ENCODE assay signal across 30 cellular contexts in genomic region chr1:241881444-241881843, GRCh38. TPM values are rescaled to one million over a fixed set of nuclear protein-coding genes. Genes with fewer than 3 reads are reported as not detected.
"Had no signal": no experiment of that assay in that cellular context is flagged by ENCODE, and none has a peak within 500 bp of the region (broad histone marks: within the 10 kb centered on the region; RNA-seq: fewer than 3 reads in every experiment).

No MANE protein-coding gene starts in this region.

- H3K9me3 Mint-ChIP-seq: naive thymus-derived CD4-positive, alpha-beta T cell; natural killer cell treated with Interleukin-12 subunit alpha and Interleukin-12 subunit beta and Interleukin-15 and Interleukin-18, amount 100 ng/mL, for 72 hours; stimulated activated memory B cell treated with anti-CD40 and anti-IgM and Interleukin-4, amounts not matched to agents 10 μg/mL and 1 μg/mL and 100 μg/mL, for 72 hours; stimulated activated naive CD8-positive, alpha-beta T cell treated with anti-CD3 and anti-CD28 coated beads, Interleukin-15, amount 100 ng/mL, for 72 hours; type B pancreatic cell had no signal

- FAIRE-seq: keratinocyte, pancreas had no signal

- H3K27ac Mint-ChIP-seq: memory B cell; naive thymus-derived CD4-positive, alpha-beta T cell; natural killer cell treated with Interleukin-12 subunit alpha and Interleukin-12 subunit beta and Interleukin-15 and Interleukin-18, amount 100 ng/mL, for 72 hours; stimulated activated memory B cell treated with anti-CD40 and anti-IgM and Interleukin-4, amounts not matched to agents 10 μg/mL and 1 μg/mL and 100 μg/mL, for 72 hours; stimulated activated naive CD8-positive, alpha-beta T cell treated with anti-CD3 and anti-CD28 coated beads, Interleukin-15, amount 100 ng/mL, for 72 hours; type B pancreatic cell had no signal

- H3K27me3 ChIP-seq: left lung, pancreas, sigmoid colon, spleen, tibial nerve, uterus had no signal

- H3K4me3 ChIP-seq: left lung, lung, mucosa of descending colon, pancreas, prostate gland, sigmoid colon, spleen, tibial nerve, uterus had no signal

- H3K27ac ChIP-seq: left lung, pancreas, prostate gland, sigmoid colon, spleen, tibial nerve, uterus had no signal

- DNase-seq: hippocampal formation; kidney glomerular epithelial cell; left cardiac atrium; left lung; midbrain; mucosa of descending colon; naive thymus-derived CD4-positive, alpha-beta T cell; pancreas; posterior cingulate gyrus; retina; right cardiac atrium; sigmoid colon; small intestine; spleen; stimulated activated CD4-positive, alpha-beta T cell treated with anti-CD3 and anti-CD28 coated beads, Interleukin-1b, Interleukin-23, amount 100 ng/mL, for 48 hours; stimulated activated CD4-positive, alpha-beta T cell treated with anti-CD3 and anti-CD28 coated beads, Interleukin-2, amount 100 ng/mL, for 48 hours; stimulated activated CD4-positive, alpha-beta T cell treated with anti-CD3 and anti-CD28 coated beads, Interleukin-4, amount 100 ng/mL, for 4 hours; stimulated activated CD8-positive, alpha-beta memory T cell treated with anti-CD3 and anti-CD28 coated beads, Interleukin-4, amount 100 ng/mL, for 48 hours; stimulated activated naive CD4-positive, alpha-beta T cell treated with Interleukin-2 at 50 U/mL for 16 hours; stimulated activated naive CD8-positive, alpha-beta T cell treated with anti-CD3 and anti-CD28 coated beads, Interleukin-15, amount 100 ng/mL, for 72 hours; substantia nigra; uterus had no signal

- H3K36me3 ChIP-seq: left lung, pancreas, prostate gland, sigmoid colon, tibial nerve, uterus had no signal

- H3K4me1 Mint-ChIP-seq: memory B cell; stimulated activated memory B cell treated with anti-CD40 and anti-IgM and Interleukin-4, amounts not matched to agents 10 μg/mL and 1 μg/mL and 100 μg/mL, for 72 hours; stimulated activated naive CD8-positive, alpha-beta T cell treated with anti-CD3 and anti-CD28 coated beads, Interleukin-15, amount 100 ng/mL, for 72 hours had no signal

- H3K9me3 ChIP-seq: left lung, mucosa of descending colon, pancreas, prostate gland, sigmoid colon, tibial nerve, uterus had no signal

- ATAC-seq: left cardiac atrium; left lung; mucosa of descending colon; naive thymus-derived CD4-positive, alpha-beta T cell; natural killer cell treated with Interleukin-12 subunit alpha and Interleukin-12 subunit beta and Interleukin-15 and Interleukin-18, amount 100 ng/mL, for 72 hours; pancreas; right cardiac atrium; stimulated activated memory B cell treated with anti-CD40 and anti-IgM and Interleukin-4, amounts not matched to agents 10 μg/mL and 1 μg/mL and 100 μg/mL, for 72 hours; stimulated activated naive CD8-positive, alpha-beta T cell treated with anti-CD3 and anti-CD28 coated beads, Interleukin-15, amount 100 ng/mL, for 72 hours had no signal

- H3K27me3 Mint-ChIP-seq: memory B cell; naive thymus-derived CD4-positive, alpha-beta T cell; natural killer cell treated with Interleukin-12 subunit alpha and Interleukin-12 subunit beta and Interleukin-15 and Interleukin-18, amount 100 ng/mL, for 72 hours; stimulated activated memory B cell treated with anti-CD40 and anti-IgM and Interleukin-4, amounts not matched to agents 10 μg/mL and 1 μg/mL and 100 μg/mL, for 72 hours; stimulated activated naive CD8-positive, alpha-beta T cell treated with anti-CD3 and anti-CD28 coated beads, Interleukin-15, amount 100 ng/mL, for 72 hours; type B pancreatic cell had no signal

- H3K36me3 Mint-ChIP-seq: memory B cell had no signal

- H3K4me1 ChIP-seq: left lung, pancreas, prostate gland, sigmoid colon, spleen, tibial nerve, uterus had no signal

- H3K4me3 Mint-ChIP-seq: memory B cell; naive thymus-derived CD4-positive, alpha-beta T cell; natural killer cell treated with Interleukin-12 subunit alpha and Interleukin-12 subunit beta and Interleukin-15 and Interleukin-18, amount 100 ng/mL, for 72 hours; stimulated activated memory B cell treated with anti-CD40 and anti-IgM and Interleukin-4, amounts not matched to agents 10 μg/mL and 1 μg/mL and 100 μg/mL, for 72 hours; stimulated activated naive CD8-positive, alpha-beta T cell treated with anti-CD3 and anti-CD28 coated beads, Interleukin-15, amount 100 ng/mL, for 72 hours; type B pancreatic cell had no signal

RNA-seq across cellular contexts. Expression of gene EXO1, which starts 33.4 kb away (rescaled TPM):
- polyA plus RNA-seq: naive thymus-derived CD4-positive, alpha-beta T cell had no signal
